Comparison of ENCODE assay signal across 8 cellular contexts in the genomic region with DNA sequence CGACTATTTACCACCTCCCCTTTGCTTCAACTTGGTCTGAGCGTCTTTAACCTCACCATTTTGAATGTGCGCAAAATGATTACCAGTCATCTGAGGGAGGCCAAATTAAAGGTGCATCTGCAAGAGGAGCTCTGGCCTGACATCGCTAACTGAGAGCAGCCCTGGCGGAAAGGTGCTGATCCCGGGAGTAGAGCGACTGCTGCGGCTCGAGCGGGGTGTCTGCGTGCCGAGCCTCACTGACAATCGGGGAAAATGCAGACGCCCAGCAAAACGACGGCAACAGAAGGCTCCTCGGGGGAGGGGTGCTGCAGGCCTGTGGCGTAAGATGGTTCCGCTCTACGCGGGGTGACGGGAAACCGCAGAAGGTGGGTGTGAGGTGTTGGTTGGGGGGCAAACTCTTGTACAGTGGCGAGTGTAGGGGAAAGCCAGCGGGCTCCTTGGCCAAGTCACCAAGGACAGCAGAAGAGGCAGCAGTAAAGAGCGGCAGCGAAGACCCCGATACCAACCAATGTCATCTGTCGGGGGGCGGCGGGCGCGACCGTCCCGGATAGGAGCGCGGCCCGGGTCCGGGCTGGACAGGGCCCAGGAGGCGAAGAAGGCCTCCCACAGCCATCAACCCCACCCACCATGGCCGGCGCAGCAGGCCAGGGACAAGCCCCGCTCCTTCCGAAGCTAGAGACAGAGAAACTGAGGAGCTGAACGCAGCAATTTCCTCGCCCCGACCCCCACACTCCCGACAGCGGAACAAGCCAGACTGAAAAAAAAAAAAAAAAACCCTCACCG. TPM values are rescaled to one million over a fixed set of nuclear protein-coding genes. Genes with fewer than 3 reads are reported as not detected.
DNase-seq lines count a peak whose midpoint lies in the region; ATAC-seq and TF ChIP-seq lines count a peak whose summit lies in the region.

No MANE protein-coding gene starts in this region.

- H3K14ac ChIP-seq in trophoblast cell (ENCODE audit: low read length) = peak overlapping the region; percentile 91

- peak overlapping the region; percentile 67 for H4K8ac ChIP-seq in trophoblast cell (ENCODE audit: low read depth, low read length)

- CTCF ChIA-PET in SK-N-SH (lab: Yijun Ruan, JAX) = interaction anchor here (0.8 kb wide), 1 partner anchor 335 kb away, joined by 3 read pairs; no protein-coding TSS in a partner anchor

- no peak for TF ChIP-seq EP300 in SK-N-SH (IDR thresholded peaks at IDR 0.05; ENCODE audit: borderline replicate concordance in 1 of 2, low read depth in 1 of 2, low read length in 1 of 2)
- TF ChIP-seq EP300 in transverse colon (IDR thresholded peaks at IDR 0.05; ENCODE audit: low read depth) = no peak

- H3K27ac Mint-ChIP-seq in activated naive CD4-positive, alpha-beta T cell treated with anti-CD3 and anti-CD28 coated beads, Interleukin-2, amount 50 U/mL, for 72 hours = peak overlapping the region; percentile 99

- H4K12ac ChIP-seq in trophoblast cell (ENCODE audit: low read depth, low read length) = peak overlapping the region; percentile 10

- H3K9me2 ChIP-seq in GM23248 (ENCODE audit: insufficient read depth) = no peaks in the 10 kb centered on the region
- no peaks in the 10 kb centered on the region for H3K9me2 ChIP-seq in SK-N-SH

- 1 to 4% methylated on average over 49 to 50 of the region's 50 CpGs for WGBS in GM23248 (ENCODE audit: low coverage in 1 of 2, low lambda C conversion rate in 2 of 2, missing lambda C conversion rate in 2 of 2), 2 experiments
- WGBS in SK-N-SH (ENCODE audit: low lambda C conversion rate) = 0% methylated on average over 26 of the region's 50 CpGs
- WGBS in trophoblast cell (ENCODE audit: extremely low coverage, insufficient coverage, insufficient read length) = no CpG with 5 or more reads among the region's 50 CpGs
- 0 to 1% methylated on average over 3 to 50 of the region's 50 CpGs for WGBS in transverse colon (ENCODE audit: low coverage in 1 of 2), 2 donors

- DNase-seq in ELR (ENCODE audit: low read depth) (peak; percentile 85), GM23248 (peak; percentile 89), SK-N-SH (peak; percentile 77), Right ventricle myocardium inferior (ENCODE audit: missing footprints) (peak; percentile 91), trophoblast cell (peak; percentile 17 to 52), transverse colon (peak; percentile 75)
- peak; percentile 67 to 86 for DNase-seq in activated naive CD4-positive, alpha-beta T cell treated with anti-CD3 and anti-CD28 coated beads, Interleukin-2, amount 50 U/mL, for 72 hours (ENCODE audit: low spot score in 2 of 2)

- peaks cover 25% of the 10 kb centered on the region; the same call in 1 of the 2 replicates for H4K20me1 ChIP-seq in GM23248 (ENCODE audit: insufficient read depth)
- peaks cover 46% of the 10 kb centered on the region for H4K20me1 ChIP-seq in SK-N-SH (ENCODE audit: insufficient read depth)

- ATAC-seq in activated naive CD4-positive, alpha-beta T cell treated with anti-CD3 and anti-CD28 coated beads, Interleukin-2, amount 50 U/mL, for 72 hours = peak; percentile 36 to 39
- ATAC-seq in Right ventricle myocardium inferior = peak; percentile 24

- H3K23ac ChIP-seq in trophoblast cell (ENCODE audit: low read length) = no peak overlapping the region

- peaks cover 50% of the 10 kb centered on the region for H3K79me2 ChIP-seq in GM23248 (ENCODE audit: insufficient read depth)
- peaks cover 52% of the 10 kb centered on the region for H3K79me2 ChIP-seq in SK-N-SH (ENCODE audit: insufficient read depth)
- peaks cover 12% of the 10 kb centered on the region for H3K79me2 ChIP-seq in trophoblast cell (ENCODE audit: control insufficient read depth, insufficient read depth, low read length, poor library complexity)

- TF ChIP-seq POLR2A in transverse colon (IDR thresholded peaks at IDR 0.05) = no peak

- H3K9ac ChIP-seq in GM23248 = peak overlapping the region; percentile 99
- peak overlapping the region; percentile 96 for H3K9ac ChIP-seq in SK-N-SH
- H3K9ac ChIP-seq in trophoblast cell (ENCODE audit: low read length) = peak overlapping the region; percentile 72

- H3K4me1 ChIP-seq in GM23248 (ENCODE audit: insufficient read depth) (peaks cover 30% of the 10 kb centered on the region), SK-N-SH (ENCODE audit: control insufficient read depth in 1 of 2, insufficient read depth in 2 of 2, low read depth in 1 of 2, low read length in 1 of 2) (peaks cover 13 to 25% of the 10 kb centered on the region in 2 experiments), trophoblast cell (ENCODE audit: control insufficient read depth in 1 of 2, insufficient read depth in 2 of 2, low read length in 2 of 2) (peaks cover 0 to 3% of the 10 kb centered on the region in 2 experiments), transverse colon (peaks cover 23 to 68% (median 35%) of the 10 kb centered on the region in 4 donors)

- peak overlapping the region; percentile 81 for H2BK5ac ChIP-seq in trophoblast cell (ENCODE audit: low read depth, low read length, poor library complexity)

- H2BK120ac ChIP-seq in trophoblast cell (ENCODE audit: insufficient read depth, low read length, poor library complexity) = peak overlapping the region; percentile 67

- H3F3A ChIP-seq in GM23248 (ENCODE audit: insufficient read depth) = peaks cover 39% of the 10 kb centered on the region
- H3F3A ChIP-seq in SK-N-SH (replicated peaks; ENCODE audit: insufficient read depth) = peaks cover 28% of the 10 kb centered on the region

- no peaks in the 10 kb centered on the region for H3K27me3 ChIP-seq in GM23248 (replicated peaks; ENCODE audit: insufficient read depth)
- no peaks in the 10 kb centered on the region for H3K27me3 ChIP-seq in SK-N-SH (ENCODE audit: insufficient read depth)
- no peaks in the 10 kb centered on the region for H3K27me3 ChIP-seq in trophoblast cell (ENCODE audit: insufficient read depth, low read length)
- no peaks in the 10 kb centered on the region for H3K27me3 ChIP-seq in transverse colon

- H2AK5ac ChIP-seq in trophoblast cell (ENCODE audit: low read length) = peak overlapping the region; percentile 6

- H3K18ac ChIP-seq in trophoblast cell (ENCODE audit: low read length) = peak overlapping the region; percentile 76

- H3K9me3 ChIP-seq in GM23248 (ENCODE audit: low read depth) (no peaks in the 10 kb centered on the region), KOPT-K1 (ENCODE audit: insufficient read depth, low read length, poor library complexity, severe bottlenecking) (peaks cover 4% of the 10 kb centered on the region), SK-N-SH (no peaks in the 10 kb centered on the region), trophoblast cell (ENCODE audit: insufficient read depth, low read depth, low read length) (no peaks in the 10 kb centered on the region), transverse colon (no peaks in the 10 kb centered on the region)

- no peak for TF ChIP-seq RAD21 in SK-N-SH (IDR thresholded peaks at IDR 0.05; ENCODE audit: low read length)

- H3K27ac ChIP-seq in GM23248 (peak overlapping the region; percentile 99), KOPT-K1 (ENCODE audit: low read depth, low read length, poor library complexity, severe bottlenecking) (peak overlapping the region; percentile 94), SK-N-SH (ENCODE audit: low read depth in 2 of 2, low read length in 1 of 2) (peak overlapping the region; percentile 98 to 99), trophoblast cell (ENCODE audit: low read depth, low read length) (peak overlapping the region; percentile 96), transverse colon (peak overlapping the region; percentile 95 to 99 (median 98))

- POLR2A ChIA-PET in SK-N-SH (lab: Yijun Ruan, JAX) = interaction anchor here (1.3 to 2.0 kb wide), 2 partner anchors 682 to 1027 kb away, joined by 4 to 10 read pairs; partner anchors contain the start of gene FBXL17

- peak overlapping the region; percentile 12 for H2BK12ac ChIP-seq in trophoblast cell (ENCODE audit: low read length)

- H2AFZ ChIP-seq in GM23248 (peak overlapping the region; percentile 65), SK-N-SH (ENCODE audit: low read depth) (peak overlapping the region; percentile 29; the same call in 1 of the 2 replicates), trophoblast cell (ENCODE audit: insufficient read depth, low read length, poor library complexity) (peak overlapping the region; percentile 0)

- H3K4me3 ChIP-seq in GM23248 (peak overlapping the region; percentile 100), SK-N-SH (ENCODE audit: low read depth in 2 of 2, low read length in 1 of 2) (peak overlapping the region; percentile 93 to 96), trophoblast cell (ENCODE audit: low read depth, low read length) (peak overlapping the region; percentile 82), transverse colon (peak overlapping the region; percentile 76 to 93 (median 84))

- in situ Hi-C loops in GM23248 (cut with MboI) = no loop called here
- in situ Hi-C loops in transverse colon (cut with MboI; ENCODE audit: low pct_ligation_motif_present in 1 of 4, low pct_unique_long_range_greater_than_20kb in 1 of 4, low sequenced_read_pairs in 3 of 4) = loop anchor here in 2 of 4 donors (25.0 kb wide), 2 partner anchors 278 to 1022 kb away; partner anchors contain the start of genes FBXL17 (in 1 of the 2) and MAN2A1 (in 1 of the 2)

- peak overlapping the region; percentile 85 for H4K91ac ChIP-seq in trophoblast cell (ENCODE audit: low read depth, low read length)

- peaks cover 6% of the 10 kb centered on the region in 2 donors for H3K9me3 Mint-ChIP-seq in activated naive CD4-positive, alpha-beta T cell treated with anti-CD3 and anti-CD28 coated beads, Interleukin-2, amount 50 U/mL, for 72 hours

- peaks cover 18% of the 10 kb centered on the region in 2 donors for H3K36me3 Mint-ChIP-seq in activated naive CD4-positive, alpha-beta T cell treated with anti-CD3 and anti-CD28 coated beads, Interleukin-2, amount 50 U/mL, for 72 hours

- H3K4me2 ChIP-seq in GM23248 (ENCODE audit: unreplicated experiment) (peak overlapping the region; percentile 94), SK-N-SH (peak overlapping the region; percentile 74), trophoblast cell (ENCODE audit: low read length) (peak overlapping the region; percentile 79)

- intact Hi-C loops in Right ventricle myocardium inferior (cut with DNase I) = loop anchor here (1.0 to 5.0 kb wide), 2 partner anchors 280 to 682 kb away; partner anchors contain the start of gene MAN2A1
- intact Hi-C loops in transverse colon (cut with DNase I; ENCODE audit: low total_unique reads) = loop anchor here (10.0 kb wide), 1 partner anchor 54 kb away; no protein-coding TSS in a partner anchor

- peaks cover 13% of the 10 kb centered on the region for H3K79me1 ChIP-seq in trophoblast cell (ENCODE audit: low read length)

- H3K36me3 ChIP-seq in GM23248 (ENCODE audit: low read depth) = no peaks in the 10 kb centered on the region
- no peaks in the 10 kb centered on the region for H3K36me3 ChIP-seq in KOPT-K1 (ENCODE audit: insufficient read depth, low read length)
- H3K36me3 ChIP-seq in SK-N-SH (replicated peaks in 1 of 2; ENCODE audit: control insufficient read depth in 1 of 2, insufficient read depth in 2 of 2, low read length in 1 of 2) = peaks cover 0 to 5% of the 10 kb centered on the region in 2 experiments
- no peaks in the 10 kb centered on the region for H3K36me3 ChIP-seq in trophoblast cell (ENCODE audit: control insufficient read depth in 1 of 2, insufficient read depth in 2 of 2, low read length in 2 of 2)
- no peaks in the 10 kb centered on the region for H3K36me3 ChIP-seq in transverse colon

- TF ChIP-seq CTCF in SK-N-SH (IDR thresholded peaks at IDR 0.05) = no peak
- peak in 1 of 5 experiments; percentile 12 for TF ChIP-seq CTCF in transverse colon (IDR thresholded peaks at IDR 0.05)

- H3K4ac ChIP-seq in trophoblast cell (ENCODE audit: low read depth, low read length) = peak overlapping the region; percentile 76

RNA-seq across cellular contexts. Expression of gene PJA2, which starts 0.5 kb away (rescaled TPM):
- 95.3 and 97.0 TPM in 2 replicates for total RNA-seq in GM23248 (2014; rRNA removed; shearing (Covaris generic))
- polyA plus RNA-seq in GM23248 (2016; fragmentation: Nextera tagmentation; extraction: Ambion mirVana) (76.4 and 79.8 TPM in 2 replicates), SK-N-SH (2012; rRNA removed) (30.7 and 39.6 TPM in 2 replicates)
- 46.6 and 55.5 TPM in 2 replicates for polyA plus RNA-seq in SK-N-SH (2012; cell fraction: cytosol; rRNA removed)
- 12.8 and 27.9 TPM in 2 replicates for polyA plus RNA-seq in SK-N-SH (2012; cell fraction: nucleus; rRNA removed)
- 10 to 100 TPM; 63.6 to 64.5 TPM for total RNA-seq in activated naive CD4-positive, alpha-beta T cell treated with anti-CD3 and anti-CD28 coated beads, Interleukin-2, amount 50 U/mL, for 72 hours
- total RNA-seq in Right ventricle myocardium inferior (70.5 TPM), transverse colon (10 to 100 TPM; 62.5 to 93.8 (median 78.2) TPM)
- 50.7 and 53.9 TPM in 2 replicates for polyA plus RNA-seq in trophoblast cell (2013)

Comparison
In these comparisons a context has a peak if more than half of its experiments do, and no peak if none do; other contexts are left out.
1. Peak in every context shown above with its lines: DNase-seq, ATAC-seq, H3K4me3 ChIP-seq and H3K27ac ChIP-seq.
2. DNase-seq: peak in every context shown above with its lines; median percentile 91 in Right ventricle myocardium inferior; 89 in GM23248; 85 in ELR; 77 in SK-N-SH; 76 in activated naive CD4-positive, alpha-beta T cell treated with anti-CD3 and anti-CD28 coated beads, Interleukin-2, amount 50 U/mL, for 72 hours; 75 in transverse colon; 34 in trophoblast cell.
3. H2AFZ ChIP-seq: peak in every context shown above with its lines; median percentile 65 in GM23248; 29 in SK-N-SH; 0 in trophoblast cell.